7 cellular contexts compared by ENCODE assay signal in genomic region chr1:110003747-110004428, GRCh38. TPM values are rescaled to one million over a fixed set of nuclear protein-coding genes. Genes with fewer than 3 reads are reported as not detected.
DNase-seq lines count a peak whose midpoint lies in the region; ATAC-seq and TF ChIP-seq lines count a peak whose summit lies in the region.

No MANE protein-coding gene starts in this region.

- H3K27me3 ChIP-seq in NT2/D1 (ENCODE audit: insufficient read depth, insufficient read length) (no peaks in the 10 kb centered on the region), adrenal gland (no peaks in the 10 kb centered on the region)

- H3K4me3 ChIP-seq in NT2/D1 (ENCODE audit: insufficient read length, low read depth) = peak overlapping the region; percentile 18
- H3K4me3 ChIP-seq in adrenal gland = peak overlapping the region in 1 of 4 donors; percentile 5
- H3K4me3 ChIP-seq in skin epidermis = no peak overlapping the region

- DNase-seq in NT2/D1 (ENCODE audit: low read depth, low spot score) = peak; percentile 81
- peak in 6 of 7 donors; percentile 66 to 81 (median 69) for DNase-seq in adrenal gland
- peak; percentile 23 for DNase-seq in iPS DF 19.7 (ENCODE audit: low read depth, low spot score)
- no peak for DNase-seq in NCI-H187 (lab: John Stamatoyannopoulos, UW)

- no peak for TF ChIP-seq CTCF in adrenal gland (IDR thresholded peaks at IDR 0.05)

- H3K4me1 ChIP-seq in NT2/D1 (ENCODE audit: insufficient read depth, insufficient read length) (peaks cover 2% of the 10 kb centered on the region), adrenal gland (replicated peaks in 1 of 2) (peaks cover 9 to 30% of the 10 kb centered on the region in 2 donors)

- H3K27ac ChIP-seq in adrenal gland (peak overlapping the region; percentile 7 to 80 (median 45)), skin epidermis (peak overlapping the region in 19 of 21 experiments; percentile 23 to 81 (median 63))

- ATAC-seq in GM18511 (IDR thresholded peaks at IDR 0.05; ENCODE audit: unreplicated experiment) = peak; percentile 82
- peak; percentile 62 for ATAC-seq in HG02884 (IDR thresholded peaks at IDR 0.05; ENCODE audit: unreplicated experiment)

- peak in 1 of 2 donors; percentile 22 for TF ChIP-seq POLR2A in adrenal gland (IDR thresholded peaks at IDR 0.05)

- H3K36me3 ChIP-seq in NT2/D1 (ENCODE audit: insufficient read depth, insufficient read length, low read length) = peaks cover 25% of the 10 kb centered on the region
- peaks cover 0 to 2% of the 10 kb centered on the region in 2 donors for H3K36me3 ChIP-seq in adrenal gland (replicated peaks in 1 of 2)

- no peaks in the 10 kb centered on the region for H3K9me3 ChIP-seq in NT2/D1 (ENCODE audit: insufficient read depth, low read length)
- H3K9me3 ChIP-seq in adrenal gland (replicated peaks in 1 of 3) = no peaks in the 10 kb centered on the region

- intact Hi-C loops in adrenal gland (cut with DNase I) = no loop called here

- peak overlapping the region; percentile 37 for H3K9ac ChIP-seq in NT2/D1 (ENCODE audit: insufficient read length, low read depth)

- WGBS in adrenal gland, 4 donors = 13 to 24% (median 16%) methylated on average over 8 of the region's 8 CpGs

RNA-seq across cellular contexts. Expression of gene AHCYL1, which starts 19.3 kb away (rescaled TPM):
- 100 to 1,000 TPM in 5 of 8 donors, 10 to 100 TPM in 3; 60.7 to 147 (median 114) TPM for total RNA-seq in adrenal gland
- polyA plus RNA-seq in adrenal gland = 100 to 1,000 TPM in 1 of 3 donors, 10 to 100 TPM in 2; 33.5 to 172 (median 37.7) TPM

RNA-seq across cellular contexts. Expression of gene STRIP1, which starts 30.5 kb away (rescaled TPM):
- total RNA-seq in adrenal gland = 10 to 100 TPM; 25.0 to 45.7 (median 33.7) TPM
- polyA plus RNA-seq in adrenal gland = 10 to 100 TPM; 22.3 to 22.5 (median 22.3) TPM

Comparison
In these comparisons a context has a peak if more than half of its experiments do, and no peak if none do; other contexts are left out.
1. DNase-seq: peak in NT2/D1 (single experiment), adrenal gland (6 of 7) and iPS DF 19.7 (single experiment); none in NCI-H187 (0 of 2).